ENCODE assay signal across 9 cellular contexts in genomic region chr9:120402741-120403542, GRCh38.
DNase-seq lines count a peak whose midpoint lies in the region; ATAC-seq, FAIRE-seq and TF ChIP-seq lines count a peak whose summit lies in the region.
"Had no signal": no experiment of that assay in that cellular context is flagged by ENCODE, and none has a peak within 500 bp of the region (broad histone marks: within the 10 kb centered on the region; RNA-seq: fewer than 3 reads in every experiment).

No MANE protein-coding gene starts in this region.

- FAIRE-seq in astrocyte (lab: Jason Lieb, UNC), result peak; percentile 93

- POLR2A ChIA-PET in BJ (lab: Charles Lee), result no interaction called here

- H3K4me3 Mint-ChIP-seq in astrocyte (ENCODE audit: unreplicated experiment), result peak overlapping the region; percentile 2

- H3K9me3 Mint-ChIP-seq in astrocyte (ENCODE audit: unreplicated experiment), result no peaks in the 10 kb centered on the region

- H3K4me2 ChIP-seq in astrocyte (ENCODE audit: low read length), result peak overlapping the region; percentile 70

- no peaks in the 10 kb centered on the region for H3K79me2 ChIP-seq in astrocyte (ENCODE audit: insufficient read depth, low read length)

- H3K27me3 ChIP-seq in BJ (ENCODE audit: control insufficient read depth, insufficient read depth, low read length) (no peaks in the 10 kb centered on the region), astrocyte (ENCODE audit: insufficient read depth, low read length) (no peaks in the 10 kb centered on the region), colonic mucosa (no peaks in the 10 kb centered on the region)
- H3K27me3 ChIP-seq: dorsolateral prefrontal cortex had no signal

- peaks cover 5% of the 10 kb centered on the region for H3K36me3 Mint-ChIP-seq in astrocyte (ENCODE audit: low read depth, unreplicated experiment)

- CTCF ChIA-PET in BJ (lab: Yijun Ruan, JAX), result interaction anchor here (0.5 to 0.6 kb wide), 2 partner anchors 52 to 1680 kb away, joined by 3 read pairs; no protein-coding TSS in a partner anchor

- H3K4me1 Mint-ChIP-seq in astrocyte (ENCODE audit: low read depth, unreplicated experiment), result peaks cover 36% of the 10 kb centered on the region

- TF ChIP-seq CTCF in BJ (IDR thresholded peaks at IDR 0.05; ENCODE audit: insufficient read depth, low read depth, low read length) (no peak), astrocyte (IDR thresholded peaks at IDR 0.05; ENCODE audit: insufficient read depth, low read depth, low read length) (no peak), mucosa of descending colon (IDR thresholded peaks at IDR 0.05) (no peak), colonic mucosa (IDR thresholded peaks at IDR 0.05) (no peak)

- H3K27me3 Mint-ChIP-seq in astrocyte (ENCODE audit: low read depth, unreplicated experiment), result no peaks in the 10 kb centered on the region

- H3K27ac ChIP-seq in astrocyte (ENCODE audit: low read depth, low read length), result peak overlapping the region; percentile 83
- H3K27ac ChIP-seq in colonic mucosa, result no peak overlapping the region

- peak overlapping the region; percentile 88 for H3K27ac Mint-ChIP-seq in astrocyte (ENCODE audit: unreplicated experiment)

- ATAC-seq in mucosa of descending colon, result peak; percentile 24
- ATAC-seq in GM18502 (IDR thresholded peaks at IDR 0.05; ENCODE audit: poor library complexity, unreplicated experiment), result no peak
- ATAC-seq in HG02759 (IDR thresholded peaks at IDR 0.05; ENCODE audit: unreplicated experiment), result no peak

- H4K20me1 ChIP-seq in astrocyte (ENCODE audit: insufficient read depth, low read length), result no peaks in the 10 kb centered on the region

- H3K4me3 ChIP-seq in BJ (ENCODE audit: low read depth, low read length) (no peak overlapping the region), astrocyte (ENCODE audit: insufficient read depth, low read depth, low read length) (no peak overlapping the region), mucosa of descending colon (no peak overlapping the region), colonic mucosa (no peak overlapping the region)
- H3K4me3 ChIP-seq: dorsolateral prefrontal cortex had no signal

- H3K36me3 ChIP-seq in BJ (ENCODE audit: control insufficient read depth, insufficient read depth, low read length) (peaks cover 11% of the 10 kb centered on the region), astrocyte (ENCODE audit: insufficient read depth, low read length) (peaks cover 16% of the 10 kb centered on the region), mucosa of descending colon (ENCODE audit: low read depth) (peaks cover 5% of the 10 kb centered on the region), colonic mucosa (no peaks in the 10 kb centered on the region)

- H3K4me1 ChIP-seq in astrocyte (ENCODE audit: insufficient read depth, low read length) (peaks cover 25% of the 10 kb centered on the region), mucosa of descending colon (ENCODE audit: low read depth) (no peaks in the 10 kb centered on the region), colonic mucosa (no peaks in the 10 kb centered on the region)

- peak overlapping the region; percentile 26 for H3K9ac ChIP-seq in astrocyte (ENCODE audit: low read length)
- no peak overlapping the region for H3K9ac ChIP-seq in colonic mucosa (ENCODE audit: low read depth in 2 of 2, low read length in 2 of 2)

- H2AFZ ChIP-seq in astrocyte (ENCODE audit: low read depth, low read length), result no peak overlapping the region

- DNase-seq in BJ (ENCODE audit: low read depth), result peak; percentile 88
- peak; percentile 94 for DNase-seq in LHCN-M2 (ENCODE audit: low read depth)
- DNase-seq in astrocyte (ENCODE audit: low read depth), result peak; percentile 100
- DNase-seq in mucosa of descending colon, result no peak
- no peak for DNase-seq in colonic mucosa
- no peak for DNase-seq in NAMALWA (ENCODE audit: low spot score)
- DNase-seq: dorsolateral prefrontal cortex had no signal

- H3K9me3 ChIP-seq in astrocyte (ENCODE audit: insufficient read depth, low read depth, low read length) (no peaks in the 10 kb centered on the region), mucosa of descending colon (no peaks in the 10 kb centered on the region), colonic mucosa (no peaks in the 10 kb centered on the region)

- intact Hi-C loops in mucosa of descending colon (cut with DNase I, micrococcal nuclease) (no loop called here), colonic mucosa (cut with DNase I) (no loop called here)

Comparison
In these comparisons a context has a peak if more than half of its experiments do, and no peak if none do; other contexts are left out.
1. DNase-seq: peak in BJ (single experiment), LHCN-M2 (single experiment) and astrocyte (single experiment); none in mucosa of descending colon (0 of 3), colonic mucosa (single experiment) and NAMALWA (single experiment).